ENCODE assay signal across 10 cellular contexts in the genomic region with DNA sequence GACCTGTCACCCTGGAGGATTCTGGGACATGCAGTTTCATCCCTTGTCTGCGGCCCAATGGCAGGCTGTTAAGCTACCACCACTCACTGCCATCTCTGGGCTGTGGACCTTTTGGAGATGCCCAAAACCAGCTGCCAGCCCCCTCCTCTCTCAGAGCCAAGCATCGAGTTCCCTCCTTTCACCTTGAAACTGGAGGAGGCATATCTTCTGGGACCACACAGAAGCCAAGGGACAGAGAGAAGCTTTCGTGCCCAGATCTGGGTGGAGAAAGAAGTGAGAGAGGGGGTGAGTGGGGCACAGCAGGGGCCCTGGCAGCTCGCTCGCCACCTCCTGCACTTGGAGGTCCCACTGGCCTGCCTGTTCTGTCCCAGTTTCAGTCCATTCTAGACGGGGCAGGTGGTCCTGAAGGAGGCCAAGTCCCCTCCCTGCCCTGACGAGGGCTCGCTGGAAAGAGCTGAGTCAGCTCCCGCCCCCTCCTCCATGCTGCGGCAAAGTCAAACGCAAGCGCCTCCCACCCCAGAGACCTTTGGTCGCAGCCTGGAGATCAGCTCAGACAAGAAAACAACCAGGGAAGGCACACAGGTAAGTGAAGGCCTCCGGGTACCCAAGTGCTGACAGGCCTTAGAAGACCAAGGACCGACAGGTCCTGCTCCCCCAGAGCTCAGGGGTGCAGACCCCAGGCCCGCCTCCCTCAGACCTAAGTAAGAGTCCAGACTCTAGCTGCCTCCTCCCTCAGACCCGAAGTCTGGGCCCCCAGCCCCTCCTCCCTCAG. TPM values are rescaled to one million over a fixed set of nuclear protein-coding genes. Genes with fewer than 3 reads are reported as not detected.
A peak's percentile ranks its signal among the peaks of the same experiment; 100 is the strongest.
DNase-seq lines count a peak whose midpoint lies in the region; ATAC-seq and TF ChIP-seq lines count a peak whose summit lies in the region.
"Had no signal": no experiment of that assay in that cellular context is flagged by ENCODE, and none has a peak within 500 bp of the region (broad histone marks: within the 10 kb centered on the region; RNA-seq: fewer than 3 reads in every experiment).

No MANE protein-coding gene starts in this region.

- no peaks in the 10 kb centered on the region for H3K36me3 Mint-ChIP-seq in progenitor cell of endocrine pancreas (ENCODE audit: insufficient read depth)
- H3K36me3 Mint-ChIP-seq: natural killer cell treated with Interleukin-12 subunit alpha and Interleukin-12 subunit beta and Interleukin-15 and Interleukin-18, amount 100 ng/mL, for 72 hours had no signal

- H3K4me2 ChIP-seq in OCI-LY7 (ENCODE audit: low read length) = no peak overlapping the region

- peak overlapping the region; percentile 97 for H3K27ac Mint-ChIP-seq in progenitor cell of endocrine pancreas
- H3K27ac Mint-ChIP-seq: natural killer cell treated with Interleukin-12 subunit alpha and Interleukin-12 subunit beta and Interleukin-15 and Interleukin-18, amount 100 ng/mL, for 72 hours had no signal

- no peak overlapping the region for H2AFZ ChIP-seq in OCI-LY7 (ENCODE audit: low read length)

- no peaks in the 10 kb centered on the region for H3K9me2 ChIP-seq in OCI-LY7 (ENCODE audit: insufficient read depth, low read length)

- POLR2A ChIA-PET in OCI-LY7 (lab: Charles Lee) = interaction anchor here (0.5 kb wide), 1 partner anchor 9 kb away, joined by 3 read pairs; no protein-coding TSS in a partner anchor

- H3K27me3 Mint-ChIP-seq in progenitor cell of endocrine pancreas = no peaks in the 10 kb centered on the region
- H3K27me3 Mint-ChIP-seq: natural killer cell treated with Interleukin-12 subunit alpha and Interleukin-12 subunit beta and Interleukin-15 and Interleukin-18, amount 100 ng/mL, for 72 hours had no signal

- CTCF ChIA-PET in OCI-LY7 (lab: Charles Lee; ENCODE audit: unreplicated experiment) = no interaction called here

- H3K79me2 ChIP-seq in OCI-LY7 (ENCODE audit: insufficient read depth, low read depth, low read length) = peaks cover 12% of the 10 kb centered on the region; the same call in 1 of the 2 replicates

- ATAC-seq in HG03520 (IDR thresholded peaks at IDR 0.05; ENCODE audit: unreplicated experiment) = no peak

- H3K4me1 ChIP-seq in OCI-LY7 (ENCODE audit: insufficient read depth, low read length, poor library complexity, severe bottlenecking) = peaks cover 16% of the 10 kb centered on the region

- BruUV-seq in OCI-LY7 (replicated peaks; lab: Mats Ljungman, UMichigan) = no TSS peak

- H3K4me3 ChIP-seq in OCI-LY7 (ENCODE audit: low read depth, low read length, poor library complexity, severe bottlenecking) (no peak overlapping the region), epithelial cell of esophagus (ENCODE audit: low read length) (no peak overlapping the region)

- H3K4me3 Mint-ChIP-seq in progenitor cell of endocrine pancreas (ENCODE audit: low read depth) = peak overlapping the region; percentile 58
- H3K4me3 Mint-ChIP-seq: natural killer cell treated with Interleukin-12 subunit alpha and Interleukin-12 subunit beta and Interleukin-15 and Interleukin-18, amount 100 ng/mL, for 72 hours had no signal

- no peak overlapping the region for H3K27ac ChIP-seq in OCI-LY7 (ENCODE audit: low read depth, low read length, poor library complexity, severe bottlenecking)

- no peaks in the 10 kb centered on the region for H3K9me3 Mint-ChIP-seq in progenitor cell of endocrine pancreas (ENCODE audit: low read depth)
- H3K9me3 Mint-ChIP-seq: natural killer cell treated with Interleukin-12 subunit alpha and Interleukin-12 subunit beta and Interleukin-15 and Interleukin-18, amount 100 ng/mL, for 72 hours had no signal

- peak; percentile 7 for DNase-seq in NCI-H1092 treated with DMSO at 0.1 percent for 48 hours (lab: John Stamatoyannopoulos, UW)
- DNase-seq in NCI-H1092 (lab: John Stamatoyannopoulos, UW) = no peak
- peak; percentile 73 for DNase-seq in OCI-LY7 (ENCODE audit: low spot score)
- peak; percentile 60 for DNase-seq in epithelial cell of esophagus (ENCODE audit: low read depth)
- DNase-seq in progenitor cell of endocrine pancreas (ENCODE audit: low spot score, unreplicated experiment) = peak; percentile 52
- DNase-seq in midbrain (lab: John Stamatoyannopoulos, UW) = no peak
- DNase-seq in stimulated activated CD8-positive, alpha-beta memory T cell treated with anti-CD3 and anti-CD28 coated beads, Interleukin-4, amount 100 ng/mL, for 48 hours = no peak

- intact Hi-C loops in OCI-LY7 (cut with micrococcal nuclease; ENCODE audit: unreplicated experiment) = no loop called here

- peaks cover 31% of the 10 kb centered on the region for H3K4me1 Mint-ChIP-seq in progenitor cell of endocrine pancreas (ENCODE audit: low read depth)

- H4K20me1 ChIP-seq in OCI-LY7 (ENCODE audit: insufficient read depth, low read length) = no peaks in the 10 kb centered on the region

- TF ChIP-seq CTCF in OCI-LY7 (conservative IDR thresholded peaks at IDR 0.05; ENCODE audit: low read length) (no peak), epithelial cell of esophagus (IDR thresholded peaks at IDR 0.05; ENCODE audit: insufficient read depth, low read depth, low read length, missing control alignments) (no peak), progenitor cell of endocrine pancreas (IDR thresholded peaks at IDR 0.05; ENCODE audit: unreplicated experiment) (no peak)

- peaks cover 7% of the 10 kb centered on the region; the same call in 1 of the 2 replicates for H3K36me3 ChIP-seq in OCI-LY7 (ENCODE audit: insufficient read depth, low read length)

- no peaks in the 10 kb centered on the region for H3K9me3 ChIP-seq in OCI-LY7 (ENCODE audit: low read length)

RNA-seq across cellular contexts. Expression of gene BCAT2, which starts 3.8 kb away (rescaled TPM):
- 44.5 and 47.2 TPM in 2 replicates for total RNA-seq in OCI-LY7 (2014; rRNA removed; shearing (Covaris generic))
- total RNA-seq in OCI-LY7 (2022) (35.9 and 53.0 TPM in 2 replicates), progenitor cell of endocrine pancreas (61.0 and 70.0 TPM in 2 replicates)

RNA-seq across cellular contexts. Expression of gene HSD17B14, which starts 29.3 kb away (rescaled TPM):
- total RNA-seq in OCI-LY7 (2014; rRNA removed; shearing (Covaris generic)) = 4.5 and 4.9 TPM in 2 replicates
- total RNA-seq in OCI-LY7 (2022) = 1.8 and 3.2 TPM in 2 replicates
- total RNA-seq in progenitor cell of endocrine pancreas = 20.5 and 22.1 TPM in 2 replicates

RNA-seq across cellular contexts. Expression of gene FGF21, which starts 51.7 kb away (rescaled TPM):
- total RNA-seq in OCI-LY7 (2014; rRNA removed; shearing (Covaris generic)) = not detected in 2 replicates
- total RNA-seq in OCI-LY7 (2022) = not detected in 2 replicates
- not detected in 2 replicates for total RNA-seq in progenitor cell of endocrine pancreas
- total RNA-seq: dermis microvascular lymphatic vessel endothelial cell; natural killer cell treated with Interleukin-12 subunit alpha and Interleukin-12 subunit beta and Interleukin-15 and Interleukin-18, amount 100 ng/mL, for 72 hours had no signal

RNA-seq across cellular contexts. Expression of gene FUT1, which starts 54.6 kb away (rescaled TPM):
- total RNA-seq in OCI-LY7 (2014; rRNA removed; shearing (Covaris generic)) = 0.03 and 0.08 TPM in 2 replicates
- not detected in 2 replicates for total RNA-seq in OCI-LY7 (2022)
- 5.4 and 6.9 TPM in 2 replicates for total RNA-seq in progenitor cell of endocrine pancreas

Comparison
In these comparisons a context has a peak if more than half of its experiments do, and no peak if none do; other contexts are left out.
1. DNase-seq: peak in NCI-H1092 treated with DMSO at 0.1 percent for 48 hours (single experiment), OCI-LY7 (single experiment), epithelial cell of esophagus (single experiment) and progenitor cell of endocrine pancreas (single experiment); none in NCI-H1092 (single experiment), midbrain (single experiment) and stimulated activated CD8-positive, alpha-beta memory T cell treated with anti-CD3 and anti-CD28 coated beads, Interleukin-4, amount 100 ng/mL, for 48 hours (single experiment).